Comparison of ENCODE assay signal across 15 cellular contexts in genomic region chr13:79395881-79396280, GRCh38.
"Had no signal": no experiment of that assay in that cellular context is flagged by ENCODE, and none has a peak within 500 bp of the region (broad histone marks: within the 10 kb centered on the region; RNA-seq: fewer than 3 reads in every experiment).

No MANE protein-coding gene starts in this region.

- H3K27ac ChIP-seq: heart left ventricle, sigmoid colon, transverse colon had no signal

- H3K9me3 ChIP-seq: sigmoid colon had no signal

- ATAC-seq: activated CD4-positive, CD25-positive, alpha-beta regulatory T cell treated with anti-CD3 and anti-CD28 coated beads, Interleukin-2, amount 50 U/mL, for 24 hours; heart left ventricle; left lobe of liver had no signal

- H3K4me3 Mint-ChIP-seq: activated naive CD4-positive, alpha-beta T cell treated with anti-CD3 and anti-CD28 coated beads, Interleukin-2, amount 10 ng/mL, durations not matched to agents 7 days and 5 days; nephron progenitor cell; T-helper 2 cell treated with Interferon-gamma antibody and Interleukin-4, amounts not matched to agents 5 μg/mL and 100 μg/mL, for 36 hours had no signal

- H3K4me3 ChIP-seq: heart left ventricle, sigmoid colon, transverse colon had no signal

- H3K27ac Mint-ChIP-seq: nephron progenitor cell had no signal

- H3K27me3 Mint-ChIP-seq: activated naive CD4-positive, alpha-beta T cell treated with anti-CD3 and anti-CD28 coated beads, Interleukin-2, amount 10 ng/mL, durations not matched to agents 7 days and 5 days had no signal

- H3K27me3 ChIP-seq: heart left ventricle, sigmoid colon, transverse colon had no signal

- DNase-seq: activated naive CD4-positive, alpha-beta T cell treated with anti-CD3 and anti-CD28 coated beads, Interleukin-2, amount 10 ng/mL, durations not matched to agents 7 days and 5 days; amygdala; foreskin melanocyte; heart left ventricle; islet precursor cell; mammary epithelial cell; nephron progenitor cell; sigmoid colon; stimulated activated CD4-positive, alpha-beta T cell treated with anti-CD3 and anti-CD28 coated beads, Interleukin-2, amount 100 ng/mL, for 24 hours; stimulated activated naive CD4-positive, alpha-beta T cell; substantia nigra; transverse colon had no signal
